10 cellular contexts compared by ENCODE assay signal in the genomic region with DNA sequence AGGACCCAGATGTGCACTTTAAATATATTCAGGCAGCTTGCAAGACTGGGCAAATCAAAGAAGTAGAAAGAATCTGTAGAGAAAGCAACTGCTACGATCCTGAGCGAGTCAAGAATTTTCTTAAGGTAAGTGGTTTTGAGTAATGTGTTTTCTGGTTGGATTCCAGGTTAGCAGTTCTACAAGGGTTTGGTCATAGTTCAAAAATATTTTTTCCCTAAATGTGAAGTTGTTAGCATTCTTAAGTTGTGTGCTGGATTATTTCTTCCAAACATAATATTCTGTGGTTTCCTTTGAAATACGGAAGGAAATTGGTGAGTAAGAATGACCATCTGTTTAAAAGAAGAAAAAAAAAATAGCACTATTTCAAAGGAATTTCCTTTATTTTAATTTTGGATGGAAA. TPM values are rescaled to one million over a fixed set of nuclear protein-coding genes. Genes with fewer than 3 reads are reported as not detected.
DNase-seq lines count a peak whose midpoint lies in the region; ATAC-seq, FAIRE-seq and TF ChIP-seq lines count a peak whose summit lies in the region.
"Had no signal": no experiment of that assay in that cellular context is flagged by ENCODE, and none has a peak within 500 bp of the region (broad histone marks: within the 10 kb centered on the region; RNA-seq: fewer than 3 reads in every experiment).

No MANE protein-coding gene starts in this region.

- H3K4me3 Mint-ChIP-seq in memory B cell = no peak overlapping the region
- H3K4me3 Mint-ChIP-seq: T-helper 2 cell treated with Interferon-gamma antibody and Interleukin-4, amounts not matched to agents 5 μg/mL and 100 μg/mL, for 36 hours had no signal

- POLR2A ChIA-PET in BJ (lab: Charles Lee) = no interaction called here
- POLR2A ChIA-PET in GM12878 (lab: Charles Lee) = interaction anchor here (0.9 to 2.6 kb wide), 2 partner anchors 47 to 49 kb away, joined by 3 to 23 read pairs; partner anchors contain the start of gene CLTC

- TF ChIP-seq POLR2A in GM12878 (IDR thresholded peaks at IDR 0.05; ENCODE audit: low read depth, low read length) = no peak

- RAD21 ChIA-PET in GM12878 (lab: Charles Lee; ENCODE audit: unreplicated experiment) = interaction anchor here (1.0 to 3.4 kb wide), 5 partner anchors 26 to 449 kb away, joined by 3 to 29 read pairs (median 12); partner anchors contain the start of genes CLTC and GDPD1

- no peak for TF ChIP-seq EP300 in GM12878 (IDR thresholded peaks at IDR 0.05; ENCODE audit: borderline replicate concordance in 1 of 2, control insufficient read depth in 1 of 2, low read depth in 2 of 2, low read length in 2 of 2)

- H3K9me3 ChIP-seq in GM12878 (replicated peaks; ENCODE audit: control insufficient read depth, insufficient read depth, low read length) = no peaks in the 10 kb centered on the region

- no peak for FAIRE-seq in GM12878 (lab: Jason Lieb, UNC)

- peaks cover 6% of the 10 kb centered on the region for H3K36me3 Mint-ChIP-seq in memory B cell

- H3K79me2 ChIP-seq in GM12878 (ENCODE audit: control insufficient read depth, insufficient read depth, low read length) = peaks cover 6% of the 10 kb centered on the region

- intact Hi-C loops in GM12878 (cut with micrococcal nuclease; ENCODE audit: unreplicated experiment) = no loop called here

- BruUV-seq in GM12878 (replicated peaks; lab: Mats Ljungman, UMichigan) = no TSS peak

- TF ChIP-seq RAD21 in GM12878 (IDR thresholded peaks at IDR 0.05; ENCODE audit: insufficient read depth, low read depth, low read length) = no peak

- peak; percentile 96 for DNase-seq in BJ (ENCODE audit: low read depth)
- DNase-seq in Kasumi-1 (lab: John Stamatoyannopoulos, UW) = peak; percentile 78 to 87
- no peak for DNase-seq in GM12878 (ENCODE audit: low read depth, low spot score)
- no peak for DNase-seq in memory B cell (ENCODE audit: low spot score in 2 of 2)
- DNase-seq in stimulated activated CD4-positive, alpha-beta T cell treated with anti-CD3 and anti-CD28 coated beads, Interleukin-12 subunit alpha, Interleukin-12 subunit beta, amount 100 ng/mL, for 4 hours = no peak
- no peak for DNase-seq in stimulated activated CD4-positive, alpha-beta T cell treated with anti-CD3 and anti-CD28 coated beads, Interleukin-4, amount 100 ng/mL, for 1 hour
- DNase-seq: hippocampal formation had no signal

- H4K20me1 ChIP-seq in GM12878 (ENCODE audit: control insufficient read depth, insufficient read depth) = no peaks in the 10 kb centered on the region

- peaks cover 23% of the 10 kb centered on the region for H3K4me1 Mint-ChIP-seq in memory B cell

- TF ChIP-seq CTCF in BJ (IDR thresholded peaks at IDR 0.05; ENCODE audit: insufficient read depth, low read depth, low read length) (no peak), GM12878 (IDR thresholded peaks at IDR 0.05 in 2 of 3, conservative IDR thresholded peaks at IDR 0.05 in 1 of 3; ENCODE audit: control insufficient read depth in 2 of 3, extremely low read depth in 1 of 3, insufficient read depth in 1 of 3, low read depth in 3 of 3, low read length in 3 of 3) (no peak)

- H3K36me3 ChIP-seq in BJ (ENCODE audit: control insufficient read depth, insufficient read depth, low read length) = peaks cover 9% of the 10 kb centered on the region
- peaks cover 5 to 48% of the 10 kb centered on the region in 2 experiments for H3K36me3 ChIP-seq in GM12878 (ENCODE audit: control insufficient read depth in 2 of 2, insufficient read depth in 2 of 2, low read length in 1 of 2)

- in situ Hi-C loops in GM12878 (cut with MboI) = no loop called here

- H3K27ac Mint-ChIP-seq in memory B cell = peak overlapping the region; percentile 58
- H3K27ac Mint-ChIP-seq: T-helper 2 cell treated with Interferon-gamma antibody and Interleukin-4, amounts not matched to agents 5 μg/mL and 100 μg/mL, for 36 hours had no signal

- peak overlapping the region; percentile 38 for H3K4me2 ChIP-seq in GM12878 (ENCODE audit: control insufficient read depth, insufficient read depth)

- H3K9me3 Mint-ChIP-seq in memory B cell = no peaks in the 10 kb centered on the region
- H3K9me3 Mint-ChIP-seq: T-helper 2 cell treated with Interferon-gamma antibody and Interleukin-4, amounts not matched to agents 5 μg/mL and 100 μg/mL, for 36 hours had no signal

- peak overlapping the region; percentile 52; the same call in 1 of the 2 replicates for H3K27ac ChIP-seq in GM12878 (ENCODE audit: control insufficient read depth, insufficient read depth)

- no peaks in the 10 kb centered on the region for H3K27me3 Mint-ChIP-seq in memory B cell

- H3K27me3 ChIP-seq in BJ (ENCODE audit: control insufficient read depth, insufficient read depth, low read length) = no peaks in the 10 kb centered on the region
- H3K27me3 ChIP-seq in GM12878 (replicated peaks in 1 of 2; ENCODE audit: control insufficient read depth in 2 of 2, insufficient read depth in 2 of 2, low read length in 1 of 2) = no peaks in the 10 kb centered on the region

- CTCF ChIA-PET in BJ (lab: Yijun Ruan, JAX) (no interaction called here), GM12878 (lab: Yijun Ruan, JAX) (interaction anchor here (1.4 to 3.7 kb wide), 2 partner anchors 18 to 105 kb away, joined by 3 to 11 read pairs; no protein-coding TSS in a partner anchor)

- ATAC-seq in GM12878 = no peak
- no peak for ATAC-seq in memory B cell (ENCODE audit: low read depth)
- no peak for ATAC-seq in HG03469 (IDR thresholded peaks at IDR 0.05; ENCODE audit: unreplicated experiment)
- ATAC-seq in GM18907 (IDR thresholded peaks at IDR 0.05; ENCODE audit: unreplicated experiment) = no peak

- no peak overlapping the region for H3K4me3 ChIP-seq in BJ (ENCODE audit: low read depth, low read length)
- H3K4me3 ChIP-seq in GM12878 = no peak overlapping the region

- SMC1A ChIA-PET in GM12878 (lab: Charles Lee; ENCODE audit: uncharacterized antibody, unreplicated experiment) = interaction anchor here (0.9 to 5.8 kb wide), 15 partner anchors 8 to 358 kb away, joined by 3 to 70 read pairs (median 4); partner anchors contain the start of gene CLTC

- H2AFZ ChIP-seq in GM12878 (ENCODE audit: control insufficient read depth, low read depth, low read length) = no peak overlapping the region

- H3K4me1 ChIP-seq in GM12878 (ENCODE audit: control insufficient read depth, insufficient read depth, low read length) = peaks cover 8% of the 10 kb centered on the region

- 0% methylated on average over 3 of the region's 3 CpGs for WGBS in GM12878 (ENCODE audit: insufficient coverage, insufficient replicate concordance, low lambda C conversion rate, missing lambda C conversion rate)

- H3K9ac ChIP-seq in GM12878 (ENCODE audit: control insufficient read depth, insufficient read depth, low read length) = no peak overlapping the region

RNA-seq across cellular contexts. Expression of gene PTRH2, which starts 38.4 kb away (rescaled TPM):
- polyA plus RNA-seq in BJ (2011; rRNA removed) (31.4 and 42.4 TPM in 2 replicates), GM12878 (2011; rRNA removed) (81.6 and 94.8 TPM in 2 replicates), GM12878 (2014; fragmentation: Illumina TruSeq; extraction: Trizol) (73.0 and 84.6 TPM in 2 replicates), GM12878 (2014; fragmentation: Nextera tagmentation; extraction: Ambion mirVana) (100 to 1,000 TPM; 128 to 156 TPM), GM12878 (2014; rRNA removed) (62.5 and 67.5 TPM in 2 replicates), GM12878 (2016; fragmentation: Nextera tagmentation; extraction: Ambion mirVana) (10 to 100 TPM; 58.0 to 59.3 TPM)
- polyA minus RNA-seq in BJ (2011; rRNA and poly(A)+ RNA removed) = 6.5 and 10.0 TPM in 2 replicates
- total RNA-seq in GM12878 (2013; cell fraction: nucleolus; rRNA removed) = 40.4 and 43.9 TPM in 2 replicates
- total RNA-seq in GM12878 (2014; rRNA removed) (47.0 and 48.7 TPM in 2 replicates), GM12878 (2014; rRNA removed; fragmentation: Illumina TruSeq; extraction: Trizol) (38.3 and 38.8 TPM in 2 replicates), GM12878 (2021) (37.7 and 41.7 TPM in 2 replicates)
- polyA plus RNA-seq in GM12878 (2011; ENCODE audit: low read depth) = 54.1 TPM
- polyA plus RNA-seq in GM12878 (2011; cell fraction: cytosol; rRNA removed) = 52.3 and 52.9 TPM in 2 replicates
- 37.9 and 40.9 TPM in 2 replicates for polyA plus RNA-seq in GM12878 (2011; cell fraction: nucleus; rRNA removed)
- 37.9 and 44.7 TPM in 2 replicates for polyA plus RNA-seq in GM12878 (2012)
- 33.3 and 49.5 TPM in 2 replicates for polyA minus RNA-seq in GM12878 (2011; rRNA and poly(A)+ RNA removed)
- polyA minus RNA-seq in GM12878 (2011; cell fraction: cytosol; rRNA and poly(A)+ RNA removed) = 5.1 and 7.2 TPM in 2 replicates
- 12.6 and 18.2 TPM in 2 replicates for polyA minus RNA-seq in GM12878 (2011; cell fraction: nucleus; rRNA and poly(A)+ RNA removed)

RNA-seq across cellular contexts. Expression of gene VMP1, which starts 38.6 kb away (rescaled TPM):
- polyA plus RNA-seq in BJ (2011; rRNA removed) (105 and 186 TPM in 2 replicates), GM12878 (2011; rRNA removed) (171 and 218 TPM in 2 replicates), GM12878 (2014; fragmentation: Illumina TruSeq; extraction: Trizol) (121 and 153 TPM in 2 replicates), GM12878 (2014; fragmentation: Nextera tagmentation; extraction: Ambion mirVana) (100 to 1,000 TPM; 130 to 199 TPM), GM12878 (2014; rRNA removed) (78.0 and 88.4 TPM in 2 replicates), GM12878 (2016; fragmentation: Nextera tagmentation; extraction: Ambion mirVana) (100 to 1,000 TPM; 107 to 111 TPM)
- 276 and 308 TPM in 2 replicates for polyA minus RNA-seq in BJ (2011; rRNA and poly(A)+ RNA removed)
- total RNA-seq in GM12878 (2013; cell fraction: nucleolus; rRNA removed) = 475 and 481 TPM in 2 replicates
- total RNA-seq in GM12878 (2014; rRNA removed) (135 and 169 TPM in 2 replicates), GM12878 (2014; rRNA removed; fragmentation: Illumina TruSeq; extraction: Trizol) (150 and 160 TPM in 2 replicates), GM12878 (2021) (132 and 139 TPM in 2 replicates)
- 49.4 TPM for polyA plus RNA-seq in GM12878 (2011; ENCODE audit: low read depth)
- 50.7 and 56.0 TPM in 2 replicates for polyA plus RNA-seq in GM12878 (2011; cell fraction: cytosol; rRNA removed)
- 117 and 155 TPM in 2 replicates for polyA plus RNA-seq in GM12878 (2011; cell fraction: nucleus; rRNA removed)
- polyA plus RNA-seq in GM12878 (2012) = 54.2 and 94.2 TPM in 2 replicates
- 205 and 241 TPM in 2 replicates for polyA minus RNA-seq in GM12878 (2011; rRNA and poly(A)+ RNA removed)
- 66.8 and 88.2 TPM in 2 replicates for polyA minus RNA-seq in GM12878 (2011; cell fraction: cytosol; rRNA and poly(A)+ RNA removed)
- polyA minus RNA-seq in GM12878 (2011; cell fraction: nucleus; rRNA and poly(A)+ RNA removed) = 262 and 332 TPM in 2 replicates

RNA-seq across cellular contexts. Expression of gene CLTC, which starts 49.1 kb away (rescaled TPM):
- polyA plus RNA-seq in BJ (2011; rRNA removed) (149 and 216 TPM in 2 replicates), GM12878 (2011; rRNA removed) (140 and 178 TPM in 2 replicates), GM12878 (2014; fragmentation: Illumina TruSeq; extraction: Trizol) (105 and 110 TPM in 2 replicates), GM12878 (2014; fragmentation: Nextera tagmentation; extraction: Ambion mirVana) (10 to 100 TPM; 93.0 to 94.3 TPM), GM12878 (2014; rRNA removed) (60.3 and 77.5 TPM in 2 replicates), GM12878 (2016; fragmentation: Nextera tagmentation; extraction: Ambion mirVana) (100 to 1,000 TPM; 156 to 179 TPM)
- 420 and 473 TPM in 2 replicates for polyA minus RNA-seq in BJ (2011; rRNA and poly(A)+ RNA removed)
- total RNA-seq in GM12878 (2013; cell fraction: nucleolus; rRNA removed) = 282 and 283 TPM in 2 replicates
- total RNA-seq in GM12878 (2014; rRNA removed) (120 and 137 TPM in 2 replicates), GM12878 (2014; rRNA removed; fragmentation: Illumina TruSeq; extraction: Trizol) (139 and 141 TPM in 2 replicates), GM12878 (2021) (178 and 188 TPM in 2 replicates)
- polyA plus RNA-seq in GM12878 (2011; ENCODE audit: low read depth) = 80.2 TPM
- polyA plus RNA-seq in GM12878 (2011; cell fraction: cytosol; rRNA removed) = 136 and 157 TPM in 2 replicates
- polyA plus RNA-seq in GM12878 (2011; cell fraction: nucleus; rRNA removed) = 95.3 and 118 TPM in 2 replicates
- polyA plus RNA-seq in GM12878 (2012) = 81.8 and 95.9 TPM in 2 replicates
- polyA minus RNA-seq in GM12878 (2011; rRNA and poly(A)+ RNA removed) = 364 and 505 TPM in 2 replicates
- 148 and 203 TPM in 2 replicates for polyA minus RNA-seq in GM12878 (2011; cell fraction: cytosol; rRNA and poly(A)+ RNA removed)
- polyA minus RNA-seq in GM12878 (2011; cell fraction: nucleus; rRNA and poly(A)+ RNA removed) = 82.2 and 124 TPM in 2 replicates

Comparison
In these comparisons a context has a peak if more than half of its experiments do, and no peak if none do; other contexts are left out.
1. DNase-seq: peak in BJ (single experiment) and Kasumi-1 (2 of 2); none in GM12878 (single experiment), memory B cell (0 of 2), stimulated activated CD4-positive, alpha-beta T cell treated with anti-CD3 and anti-CD28 coated beads, Interleukin-12 subunit alpha, Interleukin-12 subunit beta, amount 100 ng/mL, for 4 hours (single experiment) and stimulated activated CD4-positive, alpha-beta T cell treated with anti-CD3 and anti-CD28 coated beads, Interleukin-4, amount 100 ng/mL, for 1 hour (single experiment).